8 cellular contexts compared by ENCODE assay signal in genomic region chr7:73952266-73952665, GRCh38.
"Had no signal": no experiment of that assay in that cellular context is flagged by ENCODE, and none has a peak within 500 bp of the region (broad histone marks: within the 10 kb centered on the region; RNA-seq: fewer than 3 reads in every experiment).

No MANE protein-coding gene starts in this region.

- DNase-seq: H9, HCEC 1CT, HFFc6 had no signal

- H3K4me2 ChIP-seq: GM23338 had no signal

- H3K4me3 ChIP-seq: GM23338 had no signal

- H3K27ac ChIP-seq: HL-60 had no signal

- ATAC-seq: GM23338, HepG2 had no signal

- H2AFZ ChIP-seq: GM23338 had no signal

- FAIRE-seq: H1, H54, HepG2 had no signal
